24 cellular contexts compared by ENCODE assay signal in the genomic region with DNA sequence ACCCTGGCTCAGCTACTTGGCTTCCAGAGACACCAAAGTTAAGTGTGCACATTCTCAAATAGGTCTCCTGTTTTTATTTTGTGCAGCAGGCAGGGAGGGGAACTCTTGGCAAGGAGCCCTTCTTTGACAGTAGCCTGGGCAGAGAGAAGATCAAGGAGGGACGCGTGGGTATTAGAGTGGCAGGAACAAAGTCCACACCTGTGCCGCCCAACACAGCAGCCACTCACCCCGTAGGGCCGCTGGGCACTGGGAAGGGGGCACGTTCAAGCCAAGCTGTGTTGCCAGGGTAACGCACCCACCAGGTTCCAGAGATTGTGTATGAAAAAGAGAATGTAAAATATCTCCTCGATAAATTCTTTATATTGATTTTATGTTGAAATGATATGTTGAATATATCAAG.
DNase-seq lines count a peak whose midpoint lies in the region; ATAC-seq and TF ChIP-seq lines count a peak whose summit lies in the region.
"Had no signal": no experiment of that assay in that cellular context is flagged by ENCODE, and none has a peak within 500 bp of the region (broad histone marks: within the 10 kb centered on the region; RNA-seq: fewer than 3 reads in every experiment).

No MANE protein-coding gene starts in this region.

- peaks cover 76% of the 10 kb centered on the region for H3K27me3 ChIP-seq in left ventricle myocardium inferior (ENCODE audit: low read depth)
- H3K27me3 ChIP-seq in heart right ventricle: peaks cover 0 to 33% (median 20%) of the 10 kb centered on the region in 7 donors
- no peaks in the 10 kb centered on the region for H3K27me3 ChIP-seq in tibial nerve

- no peak for TF ChIP-seq EP300 in tibial nerve (IDR thresholded peaks at IDR 0.05)

- no peak for ATAC-seq in heart right ventricle
- ATAC-seq in HG03108 (IDR thresholded peaks at IDR 0.05; ENCODE audit: unreplicated experiment): no peak
- ATAC-seq: activated CD8-positive, alpha-beta T cell treated with anti-CD3 and anti-CD28 coated beads, Interleukin-2, amount 10 ng/mL, durations not matched to agents 7 days and 5 days; effector memory CD8-positive, alpha-beta T cell; naive thymus-derived CD4-positive, alpha-beta T cell; T-helper 17 cell had no signal

- H3K4me3 ChIP-seq in left ventricle myocardium inferior: no peak overlapping the region
- H3K4me3 ChIP-seq in heart right ventricle: no peak overlapping the region
- no peak overlapping the region for H3K4me3 ChIP-seq in SK-N-MC
- H3K4me3 ChIP-seq in mesodermal cell (ENCODE audit: extremely low read depth, insufficient read depth, low read length, poor library complexity, severe bottlenecking): no peak overlapping the region
- H3K4me3 ChIP-seq in tibial nerve: no peak overlapping the region
- H3K4me3 ChIP-seq: stomach had no signal

- no peaks in the 10 kb centered on the region for H3K4me1 ChIP-seq in left ventricle myocardium inferior
- H3K4me1 ChIP-seq in heart right ventricle: peaks cover 0 to 17% (median 4%) of the 10 kb centered on the region in 9 donors
- peaks cover 63% of the 10 kb centered on the region for H3K4me1 ChIP-seq in mesodermal cell (ENCODE audit: control insufficient read depth, insufficient read depth, low read length, poor library complexity, severe bottlenecking)
- H3K4me1 ChIP-seq in tibial nerve: peaks cover 0 to 49% (median 6%) of the 10 kb centered on the region in 4 donors
- H3K4me1 ChIP-seq: stomach had no signal

- intact Hi-C loops in left ventricle myocardium inferior (cut with micrococcal nuclease): no loop called here
- intact Hi-C loops in heart right ventricle (cut with DNase I): loop anchor here in 1 of 10 donors (10.0 kb wide), 1 partner anchor 330 kb away; no protein-coding TSS in a partner anchor

- 82 to 85% methylated on average over 8 of the region's 8 CpGs for WGBS in heart right ventricle, 2 donors
- WGBS in mesodermal cell (ENCODE audit: insufficient coverage in 2 of 2), 2 experiments: 96 to 97% methylated on average over 6 to 7 of the region's 8 CpGs
- WGBS in tibial nerve, 2 donors: 89 to 90% methylated on average over 8 of the region's 8 CpGs

- TF ChIP-seq POLR2A in tibial nerve (IDR thresholded peaks at IDR 0.05): no peak

- TF ChIP-seq CTCF in left ventricle myocardium inferior (IDR thresholded peaks at IDR 0.05; ENCODE audit: borderline replicate concordance): no peak
- no peak for TF ChIP-seq CTCF in heart right ventricle (IDR thresholded peaks at IDR 0.05)
- TF ChIP-seq CTCF in tibial nerve (IDR thresholded peaks at IDR 0.05): no peak

- DNase-seq in left ventricle myocardium inferior (no peak), heart right ventricle (no peak), SK-N-MC (ENCODE audit: low read depth, low spot score) (no peak), tibial nerve (ENCODE audit: low spot score in 2 of 2) (no peak), KG1 (lab: John Stamatoyannopoulos, UW) (no peak), DMS 273 (lab: John Stamatoyannopoulos, UW; ENCODE audit: unreplicated experiment) (no peak)
- DNase-seq: activated CD4-positive, alpha-beta T cell treated with anti-CD3 and anti-CD28 coated beads for 1 hour; activated CD8-positive, alpha-beta T cell treated with anti-CD3 and anti-CD28 coated beads, Interleukin-2, amount 10 ng/mL, durations not matched to agents 7 days and 5 days; Calu3; effector memory CD8-positive, alpha-beta T cell; EL; foreskin fibroblast; GOT3; head of caudate nucleus; mesendoderm; naive thymus-derived CD4-positive, alpha-beta T cell; NCI-H2171 treated with DMSO at 0.1 percent for 48 hours; NCI-H524; occipital lobe; stomach; T-helper 17 cell had no signal

- H3K27ac ChIP-seq in left ventricle myocardium inferior (replicated peaks): peak overlapping the region; percentile 72
- H3K27ac ChIP-seq in heart right ventricle: peak overlapping the region in 4 of 10 donors; percentile 54 to 72 (median 70)
- peak overlapping the region; percentile 64; the same call in 1 of the 2 replicates for H3K27ac ChIP-seq in SK-N-MC
- peak overlapping the region; percentile 86 for H3K27ac ChIP-seq in mesodermal cell (ENCODE audit: low read depth, low read length, severe bottlenecking)
- H3K27ac ChIP-seq in tibial nerve: peak overlapping the region in 3 of 4 donors; percentile 70 to 86 (median 83)
- H3K27ac ChIP-seq: HL-60 had no signal

- H3K9me3 ChIP-seq in left ventricle myocardium inferior (replicated peaks) (no peaks in the 10 kb centered on the region), heart right ventricle (no peaks in the 10 kb centered on the region), SK-N-MC (ENCODE audit: low read depth, low read length) (no peaks in the 10 kb centered on the region), mesodermal cell (ENCODE audit: control insufficient read depth, low read length) (peaks cover 9% of the 10 kb centered on the region), tibial nerve (no peaks in the 10 kb centered on the region)
- H3K9me3 ChIP-seq: stomach had no signal

- H3K36me3 ChIP-seq in left ventricle myocardium inferior: no peaks in the 10 kb centered on the region
- H3K36me3 ChIP-seq in heart right ventricle: no peaks in the 10 kb centered on the region
- H3K36me3 ChIP-seq in SK-N-MC (ENCODE audit: insufficient read depth, low read length): no peaks in the 10 kb centered on the region
- H3K36me3 ChIP-seq in mesodermal cell (ENCODE audit: control insufficient read depth, insufficient read depth, low read length): no peaks in the 10 kb centered on the region
- H3K36me3 ChIP-seq in tibial nerve: no peaks in the 10 kb centered on the region
- H3K36me3 ChIP-seq: stomach had no signal

- H3K9ac ChIP-seq in SK-N-MC (ENCODE audit: insufficient read length): no peak overlapping the region
